ENCODE assay signal across 8 cellular contexts in the genomic region with DNA sequence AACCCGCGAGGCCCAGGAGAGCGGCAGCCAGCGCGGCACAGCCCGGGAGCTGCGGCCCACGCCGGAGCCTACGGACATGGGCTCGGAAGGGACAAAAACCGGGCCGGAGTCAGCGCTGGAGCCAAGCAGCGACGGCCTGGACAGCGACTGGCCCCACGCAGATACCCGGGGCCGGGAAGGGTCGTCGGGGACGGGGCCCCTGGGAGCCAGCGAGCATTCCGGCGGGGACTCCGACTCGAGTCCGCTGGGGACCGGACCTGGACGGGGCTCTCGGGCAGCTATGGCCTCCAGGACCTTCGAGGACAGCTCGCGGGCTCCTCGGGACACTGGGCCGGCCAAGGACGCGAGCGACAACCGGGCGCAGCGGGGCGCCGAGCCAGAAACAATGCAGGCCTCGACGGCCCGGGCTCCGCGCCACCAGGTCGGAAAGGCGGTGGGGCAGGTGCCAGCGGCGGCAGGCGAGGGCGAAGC. TPM values are rescaled to one million over a fixed set of nuclear protein-coding genes. Genes with fewer than 3 reads are reported as not detected.
DNase-seq lines count a peak whose midpoint lies in the region; ATAC-seq and TF ChIP-seq lines count a peak whose summit lies in the region.

No MANE protein-coding gene starts in this region.

- peak overlapping the region; percentile 96 to 100 (median 99) for H3K9ac ChIP-seq in BLaER1 treated with 17β-estradiol and CSF1 and Interleukin-3, amounts not matched to agents 10 nM and 100 nM

- TF ChIP-seq CTCF in foreskin keratinocyte (conservative IDR thresholded peaks at IDR 0.05), result no peak
- no peak for TF ChIP-seq CTCF in ovary (IDR thresholded peaks at IDR 0.05)

- TF ChIP-seq POLR2A in ovary (IDR thresholded peaks at IDR 0.05), result no peak

- no peak for TF ChIP-seq EP300 in ovary (IDR thresholded peaks at IDR 0.05)

- peak overlapping the region; percentile 86 to 99 (median 94) for H3K4me2 ChIP-seq in BLaER1 treated with 17β-estradiol and CSF1 and Interleukin-3, amounts not matched to agents 10 nM and 100 nM

- H3K27me3 ChIP-seq in BLaER1 treated with 17β-estradiol and CSF1 and Interleukin-3, amounts not matched to agents 10 nM and 100 nM, result no peaks in the 10 kb centered on the region
- peaks cover 11% of the 10 kb centered on the region; the same call in 1 of the 2 replicates for H3K27me3 ChIP-seq in SJCRH30
- peaks cover 48% of the 10 kb centered on the region for H3K27me3 ChIP-seq in foreskin keratinocyte
- H3K27me3 ChIP-seq in ovary, result no peaks in the 10 kb centered on the region

- peak overlapping the region; percentile 96 to 100 (median 99) for H3K27ac ChIP-seq in BLaER1 treated with 17β-estradiol and CSF1 and Interleukin-3, amounts not matched to agents 10 nM and 100 nM
- H3K27ac ChIP-seq in SJCRH30 (no peak overlapping the region), foreskin keratinocyte (no peak overlapping the region), ovary (peak overlapping the region; percentile 93 to 98)

- H3K4me3 ChIP-seq in BLaER1 treated with 17β-estradiol and CSF1 and Interleukin-3, amounts not matched to agents 10 nM and 100 nM, result peak overlapping the region; percentile 68 to 99 (median 92)
- H3K4me3 ChIP-seq in SJCRH30 (peak overlapping the region; percentile 59), ovary (peak overlapping the region; percentile 74)

- peaks cover 30 to 63% (median 55%) of the 10 kb centered on the region in 10 experiments for H3K4me1 ChIP-seq in BLaER1 treated with 17β-estradiol and CSF1 and Interleukin-3, amounts not matched to agents 10 nM and 100 nM
- H3K4me1 ChIP-seq in SJCRH30 (no peaks in the 10 kb centered on the region), foreskin keratinocyte (no peaks in the 10 kb centered on the region), ovary (ENCODE audit: insufficient read depth) (peaks cover 6% of the 10 kb centered on the region)

- H3K9me3 ChIP-seq in BLaER1 treated with 17β-estradiol and CSF1 and Interleukin-3, amounts not matched to agents 10 nM and 100 nM (replicated peaks in 1 of 11), result no peaks in the 10 kb centered on the region; a peak in 1 of 22 replicates
- no peaks in the 10 kb centered on the region for H3K9me3 ChIP-seq in SJCRH30 (replicated peaks)
- H3K9me3 ChIP-seq in ovary, result no peaks in the 10 kb centered on the region

- peaks cover 8 to 43% (median 36%) of the 10 kb centered on the region in 11 experiments; a peak in 21 of 22 replicates for H4K20me1 ChIP-seq in BLaER1 treated with 17β-estradiol and CSF1 and Interleukin-3, amounts not matched to agents 10 nM and 100 nM

- DNase-seq in SJCRH30 (no peak), foreskin keratinocyte (no peak), ovary (peak in 3 of 5 donors; percentile 62 to 76 (median 65)), cortex of kidney (lab: John Stamatoyannopoulos, UW) (no peak)
- no peak for DNase-seq in stimulated activated CD4-positive, alpha-beta T cell treated with anti-CD3 and anti-CD28 coated beads, Interleukin-4, amount 100 ng/mL, for 1 hour

- 1 to 10% (median 4%) methylated on average over 2 to 56 of the region's 56 CpGs for WGBS in ovary, 3 donors

- peaks cover 11 to 37% (median 31%) of the 10 kb centered on the region in 11 experiments; a peak in 21 of 22 replicates for H3K36me3 ChIP-seq in BLaER1 treated with 17β-estradiol and CSF1 and Interleukin-3, amounts not matched to agents 10 nM and 100 nM
- H3K36me3 ChIP-seq in SJCRH30 (no peaks in the 10 kb centered on the region), ovary (no peaks in the 10 kb centered on the region)

- intact Hi-C loops in ovary (cut with DNase I), result loop anchor here (1.0 to 10.0 kb wide), 6 partner anchors 61 to 164 kb away; partner anchors contain the start of genes CASKIN2 (in 2 of the 4), LLGL2 (in 1 of the 4) and TSEN54 (in 1 of the 4)

- ATAC-seq in GM21737 (IDR thresholded peaks at IDR 0.05; ENCODE audit: unreplicated experiment), result peak; percentile 8
- ATAC-seq in foreskin keratinocyte, result peak; percentile 3
- ATAC-seq in HG03457 (IDR thresholded peaks at IDR 0.05; ENCODE audit: unreplicated experiment), result no peak

RNA-seq across cellular contexts. Expression of gene MYO15B, which starts 1.0 kb away (rescaled TPM):
- total RNA-seq in SJCRH30 (2014; rRNA removed; shearing (Covaris generic)), result 0.02 TPM in 1 of 2 replicates, not detected in the other
- 0.67 and 0.75 TPM in 2 replicates for total RNA-seq in foreskin keratinocyte
- polyA plus RNA-seq in foreskin keratinocyte, result 0.23 and 1.00 TPM in 2 replicates
- 100 to 1,000 TPM; 152 to 383 (median 239) TPM for total RNA-seq in ovary
- 100 to 1,000 TPM in 1 of 2 donors, 10 to 100 TPM in 1; 31.0 to 161 TPM for polyA plus RNA-seq in ovary

RNA-seq across cellular contexts. Expression of gene SMIM5, which starts 44.7 kb away (rescaled TPM):
- 0.14 and 0.18 TPM in 2 replicates for total RNA-seq in SJCRH30 (2014; rRNA removed; shearing (Covaris generic))
- total RNA-seq in foreskin keratinocyte (not detected in 2 replicates), ovary (1 to 10 TPM in 5 of 7 donors, under 1 TPM in 2; 0.51 to 7.9 (median 1.7) TPM)
- polyA plus RNA-seq in foreskin keratinocyte (0.06 TPM in 1 of 2 replicates, not detected in the other), ovary (under 1 TPM; 0.52 to 0.64 TPM)

Comparison
In these comparisons a context has a peak if more than half of its experiments do, and no peak if none do; other contexts are left out.
1. H3K27ac ChIP-seq: peak in BLaER1 treated with 17β-estradiol and CSF1 and Interleukin-3, amounts not matched to agents 10 nM and 100 nM (11 of 11) and ovary (2 of 2); none in SJCRH30 (single experiment) and foreskin keratinocyte (single experiment).
2. DNase-seq: peak in ovary (3 of 5); none in SJCRH30 (0 of 2), foreskin keratinocyte (0 of 2), cortex of kidney (single experiment) and stimulated activated CD4-positive, alpha-beta T cell treated with anti-CD3 and anti-CD28 coated beads, Interleukin-4, amount 100 ng/mL, for 1 hour (single experiment).
3. RNA of gene MYO15B, which starts 1.0 kb away (total RNA-seq): 152 to 383 TPM in ovary; 0.67 to 0.75 TPM in foreskin keratinocyte and 0.02 TPM in SJCRH30; every median in the first group is over 10 times any median in the second.
4. Peak in every context shown above with its lines, with median percentiles within 50 percentile points of each other: H3K4me3 ChIP-seq.